8 cellular contexts compared by ENCODE assay signal in the genomic region with DNA sequence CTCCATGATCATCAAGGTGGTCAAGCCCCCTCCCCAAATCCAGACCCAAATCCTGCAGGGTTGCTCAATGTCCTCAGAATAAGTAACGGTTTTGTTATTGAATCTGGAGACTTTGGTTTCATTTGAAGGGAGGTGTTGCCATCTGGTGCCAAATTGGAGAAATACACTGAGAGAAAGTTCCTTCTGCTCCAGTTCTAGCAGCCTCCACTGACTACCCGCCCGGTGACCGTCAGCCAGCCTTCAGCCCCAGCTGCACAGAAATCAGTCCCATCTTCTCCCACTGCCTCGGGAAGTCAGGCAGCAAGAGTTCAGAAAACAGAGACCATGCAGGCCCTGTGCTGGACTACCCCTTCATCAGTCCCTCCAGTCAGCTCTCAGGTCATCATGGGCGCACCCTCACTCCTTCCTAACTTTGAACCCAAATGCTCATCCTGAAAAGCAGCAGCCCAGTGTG. TPM values are rescaled to one million over a fixed set of nuclear protein-coding genes. Genes with fewer than 3 reads are reported as not detected.
DNase-seq lines count a peak whose midpoint lies in the region; ATAC-seq lines count a peak whose summit lies in the region.

No MANE protein-coding gene starts in this region.

- ATAC-seq in left cardiac atrium (peak; percentile 50 to 62), sciatic nerve (peak; percentile 69), HG02870 (IDR thresholded peaks at IDR 0.05; ENCODE audit: unreplicated experiment) (no peak)

- intact Hi-C loops in left cardiac atrium (cut with DNase I) (loop anchor here (2.0 to 5.0 kb wide), 4 partner anchors 218 to 234 kb away; no protein-coding TSS in a partner anchor), sciatic nerve (cut with DNase I) (loop anchor here (5.0 kb wide), 1 partner anchor 219 kb away; no protein-coding TSS in a partner anchor)

- DNase-seq in A172 (ENCODE audit: low spot score) (peak; percentile 66), GDM1 (lab: John Stamatoyannopoulos, UW) (peak; percentile 33), HK-2 (ENCODE audit: unreplicated experiment) (peak; percentile 28), NOMO-1 treated with DMSO at 0.1 percent for 48 hours (lab: John Stamatoyannopoulos, UW; ENCODE audit: unreplicated experiment) (peak; percentile 55), amniotic epithelial cell (ENCODE audit: low read depth) (peak; percentile 61), left cardiac atrium (no peak), sciatic nerve (ENCODE audit: low spot score) (no peak)

RNA-seq across cellular contexts. Expression of a gene that starts 38.7 kb away (rescaled TPM):
- total RNA-seq in A172 (2014; rRNA removed; shearing (Covaris generic)) = 4.8 and 6.4 TPM in 2 replicates
- 100 to 1,000 TPM; 138 to 209 TPM for total RNA-seq in left cardiac atrium
- 367 TPM for total RNA-seq in sciatic nerve

Comparison
In these comparisons a context has a peak if more than half of its experiments do, and no peak if none do; other contexts are left out.
1. DNase-seq: peak in A172 (single experiment), GDM1 (single experiment), HK-2 (single experiment), NOMO-1 treated with DMSO at 0.1 percent for 48 hours (single experiment) and amniotic epithelial cell (single experiment); none in left cardiac atrium (single experiment) and sciatic nerve (single experiment).
2. RNA of a gene that starts 38.7 kb away (total RNA-seq): 367 TPM in sciatic nerve (single experiment) and 138 to 209 TPM in left cardiac atrium; 4.8 to 6.4 TPM in A172; every median in the first group is over 10 times any median in the second.